In genomic region chr7:152492952-152493351, GRCh38 we compare ENCODE assay signal across 28 cellular contexts.
"Had no signal": no experiment of that assay in that cellular context is flagged by ENCODE, and none has a peak within 500 bp of the region (broad histone marks: within the 10 kb centered on the region; RNA-seq: fewer than 3 reads in every experiment).

No MANE protein-coding gene starts in this region.

- H3K36me3 ChIP-seq: colonic mucosa, esophagus squamous epithelium, gastrocnemius medialis, heart right ventricle, lower lobe of right lung had no signal

- H3K27ac ChIP-seq: colonic mucosa, epithelial cell of prostate, esophagus squamous epithelium, gastrocnemius medialis, heart right ventricle, lower lobe of right lung had no signal

- H3K4me3 ChIP-seq: colonic mucosa, esophagus squamous epithelium, gastrocnemius medialis, heart right ventricle, lower lobe of right lung, mucosa of descending colon had no signal

- ATAC-seq: effector memory CD8-positive, alpha-beta T cell; esophagus mucosa; gastrocnemius medialis; heart right ventricle; left colon; left lobe of liver; left ventricle myocardium superior; lower lobe of right lung; mucosa of descending colon had no signal

- H3K27me3 ChIP-seq: colonic mucosa, esophagus squamous epithelium, gastrocnemius medialis had no signal

- FAIRE-seq: endometrium, kidney had no signal

- DNase-seq: colonic mucosa; cortex of kidney; effector CD8-positive, alpha-beta T cell; effector memory CD8-positive, alpha-beta T cell; endodermal cell; erythroblast; esophagus squamous epithelium; foreskin fibroblast; foreskin melanocyte; gastrocnemius medialis; glutamatergic neuron; head of caudate nucleus; heart right ventricle; hypothalamus; immature natural killer cell; islet precursor cell; kidney; kidney glomerular epithelial cell; left colon; left ventricle myocardium superior; lower lobe of right lung; mesenchymal stem cell; mucosa of descending colon; naive B cell had no signal

- H3K9me3 ChIP-seq: colonic mucosa, esophagus squamous epithelium, gastrocnemius medialis, mucosa of descending colon had no signal

- H3K4me1 ChIP-seq: colonic mucosa, esophagus squamous epithelium, gastrocnemius medialis, heart right ventricle, lower lobe of right lung had no signal
